In the genomic region with DNA sequence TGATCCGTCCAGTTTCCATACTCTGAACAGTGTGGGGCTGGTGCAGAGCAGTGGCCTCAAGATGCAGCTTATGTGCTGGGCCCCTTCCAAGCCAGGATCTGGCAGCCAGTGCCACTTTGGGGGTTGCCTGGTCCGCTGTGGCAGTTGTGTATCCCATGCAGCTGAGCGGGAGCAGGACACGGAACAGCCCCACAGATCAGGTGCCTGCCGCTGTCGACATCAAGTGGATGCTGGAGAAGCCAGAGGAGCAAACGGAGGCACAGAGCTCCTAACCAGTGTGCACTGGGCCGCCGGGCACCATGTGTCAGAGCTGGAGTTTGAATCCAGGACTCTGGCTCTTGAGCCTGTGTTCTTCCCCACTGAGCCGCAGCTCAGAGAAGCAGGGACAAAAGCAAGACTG, we compare ENCODE assay signal across 20 cellular contexts.
"Had no signal": no experiment of that assay in that cellular context is flagged by ENCODE, and none has a peak within 500 bp of the region (broad histone marks: within the 10 kb centered on the region; RNA-seq: fewer than 3 reads in every experiment).

No MANE protein-coding gene starts in this region.

- H3K9me3 ChIP-seq: MG63, SK-N-SH had no signal

- DNase-seq: IMR-90, Karpas-422, KG1, MG63, NCI-H1092, NCI-H1105 treated with DMSO at 0.1 percent for 48 hours, NCI-H1417 treated with DMSO at 0.1 percent for 48 hours, NCI-H146, NCI-H1694 treated with DMSO at 0.1 percent for 48 hours, NCI-H1930, NCI-H2171 treated with DMSO at 0.1 percent for 48 hours, NCI-H345, NCI-H446 treated with DMSO at 0.1 percent for 48 hours, NCI-H524, NCI-H526 treated with DMSO at 0.1 percent for 48 hours, NCI-H774, RPMI8226, SHP77, SK-N-SH, SW 1271 had no signal

- H3K36me3 ChIP-seq: MG63 had no signal

- H3K4me2 ChIP-seq: SK-N-SH had no signal

- H3K27me3 ChIP-seq: MG63 had no signal

- H3K9ac ChIP-seq: SK-N-SH had no signal

- H3K4me3 ChIP-seq: MG63 had no signal
